ENCODE assay signal across 1 cellular context in genomic region chr5:73419414-73420390, GRCh38.
TF ChIP-seq lines count a peak whose summit lies in the region.

No MANE protein-coding gene starts in this region.

TF ChIP-seq in H1, 55 proteins besides CTCF, POLR2A, EP300 and RAD21:
- no peak for TF ChIP-seq HDAC6 (IDR thresholded peaks at IDR 0.05; ENCODE audit: low read depth, low read length)
- no peak for TF ChIP-seq SRF (IDR thresholded peaks at IDR 0.05; ENCODE audit: low read depth, low read length)
- peak; percentile 88 for TF ChIP-seq ASH2L (IDR thresholded peaks at IDR 0.05; ENCODE audit: low read length)
- 0 out of 2 replicates have a peak, but pooled peaks have one; percentile 13 for TF ChIP-seq TBP (IDR thresholded peaks at IDR 0.05; ENCODE audit: low read depth, low read length)
- peak; percentile 4; the same call in 1 of the 2 replicates for TF ChIP-seq TAF1 (IDR thresholded peaks at IDR 0.05; ENCODE audit: low read depth, low read length)
- no peak for TF ChIP-seq CBX5 (IDR thresholded peaks at IDR 0.05; ENCODE audit: low read depth, low read length)
- TF ChIP-seq, protein P1, sequence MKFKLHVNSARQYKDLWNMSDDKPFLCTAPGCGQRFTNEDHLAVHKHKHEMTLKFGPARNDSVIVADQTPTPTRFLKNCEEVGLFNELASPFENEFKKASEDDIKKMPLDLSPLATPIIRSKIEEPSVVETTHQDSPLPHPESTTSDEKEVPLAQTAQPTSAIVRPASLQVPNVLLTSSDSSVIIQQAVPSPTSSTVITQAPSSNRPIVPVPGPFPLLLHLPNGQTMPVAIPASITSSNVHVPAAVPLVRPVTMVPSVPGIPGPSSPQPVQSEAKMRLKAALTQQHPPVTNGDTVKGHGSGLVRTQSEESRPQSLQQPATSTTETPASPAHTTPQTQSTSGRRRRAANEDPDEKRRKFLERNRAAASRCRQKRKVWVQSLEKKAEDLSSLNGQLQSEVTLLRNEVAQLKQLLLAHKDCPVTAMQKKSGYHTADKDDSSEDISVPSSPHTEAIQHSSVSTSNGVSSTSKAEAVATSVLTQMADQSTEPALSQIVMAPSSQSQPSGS (IDR thresholded peaks at IDR 0.05; ENCODE audit: low read length), result no peak
- TF ChIP-seq MAX (IDR thresholded peaks at IDR 0.05), result peak; percentile 73
- no peak for TF ChIP-seq MAFK (IDR thresholded peaks at IDR 0.05; ENCODE audit: low read depth, low read length)
- peak; percentile 80; the same call in 1 of the 2 replicates for TF ChIP-seq RBBP5 (IDR thresholded peaks at IDR 0.05; ENCODE audit: borderline replicate concordance, low read depth, low read length)
- no peak for TF ChIP-seq CHD2 (IDR thresholded peaks at IDR 0.05; ENCODE audit: low read length)
- peak; percentile 88 for TF ChIP-seq RNF2 (IDR thresholded peaks at IDR 0.05; ENCODE audit: borderline replicate concordance, low read depth, low read length, missing control alignments, poor library complexity, severe bottlenecking)
- TF ChIP-seq TAF7 (optimal IDR thresholded peaks at IDR 0.05; ENCODE audit: borderline replicate concordance, low read depth, low read length), result no peak
- TF ChIP-seq EZH2 (IDR thresholded peaks at IDR 0.05; ENCODE audit: low read depth, low read length, severe bottlenecking), result peak; percentile 95
- no peak for TF ChIP-seq BRCA1 (IDR thresholded peaks at IDR 0.05; ENCODE audit: low read depth, low read length)
- TF ChIP-seq KDM4A (IDR thresholded peaks at IDR 0.05; ENCODE audit: low read depth, low read length, severe bottlenecking), result peak; percentile 79
- TF ChIP-seq CHD7 (IDR thresholded peaks at IDR 0.05; ENCODE audit: insufficient replicate concordance, low read length), result peak; percentile 31
- no peak for TF ChIP-seq CHD1 (IDR thresholded peaks at IDR 0.05; ENCODE audit: low read depth, low read length)
- TF ChIP-seq GTF2F1 (IDR thresholded peaks at IDR 0.05; ENCODE audit: borderline replicate concordance, low read depth, low read length), result no peak
- no peak for TF ChIP-seq NRF1 (IDR thresholded peaks at IDR 0.05; ENCODE audit: low read depth, low read length)
- 0 out of 2 replicates have a peak, but pooled peaks have one; percentile 17 for TF ChIP-seq YY1 (IDR thresholded peaks at IDR 0.05; ENCODE audit: low read depth, low read length)
- TF ChIP-seq EGR1 (IDR thresholded peaks at IDR 0.05; ENCODE audit: borderline replicate concordance, low read depth, low read length), result peak; percentile 28; the same call in 1 of the 2 replicates
- TF ChIP-seq SP4 (IDR thresholded peaks at IDR 0.05; ENCODE audit: low read length), result no peak
- TF ChIP-seq CTBP2 (IDR thresholded peaks at IDR 0.05; ENCODE audit: borderline replicate concordance, insufficient read depth, insufficient read length, low read length), result peak; percentile 80
- TF ChIP-seq KDM1A (IDR thresholded peaks at IDR 0.05; ENCODE audit: borderline replicate concordance, low read length), result no peak
- no peak for TF ChIP-seq SAP30 (IDR thresholded peaks at IDR 0.05; ENCODE audit: insufficient read depth, insufficient replicate concordance, low read length)
- TF ChIP-seq SIN3A (conservative IDR thresholded peaks at IDR 0.05 in 1 of 2, IDR thresholded peaks at IDR 0.05 in 1 of 2; ENCODE audit: low read depth in 1 of 2, low read length in 2 of 2), result 0 out of 4 replicates have a peak, but pooled peaks of 1 of the 2 experiments have one; percentile 40
- TF ChIP-seq CEBPB (IDR thresholded peaks at IDR 0.05; ENCODE audit: low read depth, low read length), result no peak
- TF ChIP-seq RFX5 (IDR thresholded peaks at IDR 0.05; ENCODE audit: borderline replicate concordance, low read depth, low read length), result no peak
- no peak for TF ChIP-seq TEAD4 (IDR thresholded peaks at IDR 0.05; ENCODE audit: low read depth, low read length)
- peak; percentile 98 for TF ChIP-seq SUZ12 (IDR thresholded peaks at IDR 0.05; ENCODE audit: low read length)
- TF ChIP-seq JUND (IDR thresholded peaks at IDR 0.05; ENCODE audit: low read length), result no peak
- peak; percentile 83; the same call in 1 of the 2 replicates for TF ChIP-seq CBX8 (IDR thresholded peaks at IDR 0.05; ENCODE audit: borderline replicate concordance, low read depth, low read length)
- TF ChIP-seq, protein P2, sequence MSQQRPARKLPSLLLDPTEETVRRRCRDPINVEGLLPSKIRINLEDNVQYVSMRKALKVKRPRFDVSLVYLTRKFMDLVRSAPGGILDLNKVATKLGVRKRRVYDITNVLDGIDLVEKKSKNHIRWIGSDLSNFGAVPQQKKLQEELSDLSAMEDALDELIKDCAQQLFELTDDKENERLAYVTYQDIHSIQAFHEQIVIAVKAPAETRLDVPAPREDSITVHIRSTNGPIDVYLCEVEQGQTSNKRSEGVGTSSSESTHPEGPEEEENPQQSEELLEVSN (IDR thresholded peaks at IDR 0.05), result peak; percentile 93
